ENCODE assay signal across 16 cellular contexts in genomic region chr22:28793976-28794584, GRCh38. TPM values are rescaled to one million over a fixed set of nuclear protein-coding genes. Genes with fewer than 3 reads are reported as not detected.
DNase-seq lines count a peak whose midpoint lies in the region; ATAC-seq, FAIRE-seq and TF ChIP-seq lines count a peak whose summit lies in the region.
"Had no signal": no experiment of that assay in that cellular context is flagged by ENCODE, and none has a peak within 500 bp of the region (broad histone marks: within the 10 kb centered on the region; RNA-seq: fewer than 3 reads in every experiment).

No MANE protein-coding gene starts in this region.

- intact Hi-C loops in activated naive CD4-positive, alpha-beta T cell treated with anti-CD3 and anti-CD28 coated beads for 36 hours (cut with micrococcal nuclease) = no loop called here
- intact Hi-C loops in pancreas (cut with DNase I) = no loop called here

- H3K9me2 ChIP-seq in Karpas-422 (replicated peaks; ENCODE audit: insufficient read depth, low read length) = no peaks in the 10 kb centered on the region

- H3K4me1 ChIP-seq in Karpas-422 (ENCODE audit: low read length) (peaks cover 36% of the 10 kb centered on the region), pancreas (peaks cover 0 to 21% (median 0%) of the 10 kb centered on the region in 3 donors)

- H3K27me3 ChIP-seq in Karpas-422 (ENCODE audit: low read length) (no peaks in the 10 kb centered on the region), pancreas (no peaks in the 10 kb centered on the region)

- CTCF ChIA-PET in activated naive CD4-positive, alpha-beta T cell treated with anti-CD3 and anti-CD28 coated beads for 36 hours (lab: Charles Lee) = interaction anchor here (0.6 to 1.4 kb wide), 5 partner anchors 11 to 30 kb away, joined by 3 to 7 read pairs (median 3); no protein-coding TSS in a partner anchor

- 33 to 37% methylated on average over 4 of the region's 4 CpGs for WGBS in pancreas, 2 donors

- H3K9me3 Mint-ChIP-seq in activated naive CD4-positive, alpha-beta T cell treated with anti-CD3 and anti-CD28 coated beads for 36 hours = no peaks in the 10 kb centered on the region
- H3K9me3 Mint-ChIP-seq in activated naive CD4-positive, alpha-beta T cell treated with anti-CD3 and anti-CD28 coated beads, Interleukin-2, amount 50 U/mL, for 72 hours = no peaks in the 10 kb centered on the region
- H3K9me3 Mint-ChIP-seq in central memory CD8-positive, alpha-beta T cell = no peaks in the 10 kb centered on the region
- H3K9me3 Mint-ChIP-seq: neural crest cell had no signal

- H3K36me3 ChIP-seq in Karpas-422 (ENCODE audit: insufficient read depth, low read length) (peaks cover 44% of the 10 kb centered on the region), pancreas (peaks cover 0 to 53% (median 44%) of the 10 kb centered on the region in 3 donors)

- no peak overlapping the region for H2AFZ ChIP-seq in Karpas-422 (ENCODE audit: low read length)

- no peak for ATAC-seq in activated naive CD4-positive, alpha-beta T cell treated with anti-CD3 and anti-CD28 coated beads, Interleukin-2, amount 50 U/mL, for 72 hours
- no peak for ATAC-seq in central memory CD8-positive, alpha-beta T cell (replicated peaks; ENCODE audit: extremely low read depth, poor library complexity, severe bottlenecking)
- ATAC-seq in pancreas = peak in 2 of 4 donors; percentile 2 to 6
- no peak for ATAC-seq in GM21723 (IDR thresholded peaks at IDR 0.05; ENCODE audit: unreplicated experiment)
- ATAC-seq: lower lobe of right lung had no signal

- DNase-seq in activated naive CD4-positive, alpha-beta T cell treated with anti-CD3 and anti-CD28 coated beads for 36 hours = no peak
- DNase-seq in activated naive CD4-positive, alpha-beta T cell treated with anti-CD3 and anti-CD28 coated beads, Interleukin-2, amount 50 U/mL, for 72 hours (ENCODE audit: low spot score in 2 of 2) = no peak
- DNase-seq in Karpas-422 (no peak), pancreas (no peak), D341Med (ENCODE audit: low spot score) (no peak), NCI-H69 (lab: John Stamatoyannopoulos, UW) (no peak)
- no peak for DNase-seq in central memory CD8-positive, alpha-beta T cell (ENCODE audit: low spot score in 2 of 2)
- DNase-seq: activated naive CD4-positive, alpha-beta T cell treated with Interleukin-2 at 50 U/mL for 16 hours; central memory CD4-positive, alpha-beta T cell; lower lobe of right lung; NCI-H1694 treated with DMSO at 0.1 percent for 48 hours; NCI-H446 treated with DMSO at 0.1 percent for 48 hours; retina had no signal

- H3K36me3 Mint-ChIP-seq in activated naive CD4-positive, alpha-beta T cell treated with anti-CD3 and anti-CD28 coated beads for 36 hours (ENCODE audit: low read depth) = peaks cover 54% of the 10 kb centered on the region
- peaks cover 24 to 45% of the 10 kb centered on the region in 2 donors for H3K36me3 Mint-ChIP-seq in activated naive CD4-positive, alpha-beta T cell treated with anti-CD3 and anti-CD28 coated beads, Interleukin-2, amount 50 U/mL, for 72 hours
- H3K36me3 Mint-ChIP-seq in central memory CD8-positive, alpha-beta T cell (ENCODE audit: insufficient read depth) = peaks cover 57% of the 10 kb centered on the region

- H3K27ac ChIP-seq in Karpas-422 (ENCODE audit: low read length) (peak overlapping the region; percentile 21), pancreas (peak overlapping the region in 2 of 4 donors; percentile 97 to 99)
- H3K27ac ChIP-seq: lower lobe of right lung had no signal

- no peak overlapping the region for H3K4me3 ChIP-seq in Karpas-422 (ENCODE audit: low read length)
- H3K4me3 ChIP-seq in pancreas = peak overlapping the region in 3 of 4 donors; percentile 6 to 93 (median 82)
- H3K4me3 ChIP-seq: lower lobe of right lung had no signal

- peaks cover 60% of the 10 kb centered on the region for H3K4me1 Mint-ChIP-seq in activated naive CD4-positive, alpha-beta T cell treated with anti-CD3 and anti-CD28 coated beads for 36 hours (ENCODE audit: low read depth)
- peaks cover 71% of the 10 kb centered on the region for H3K4me1 Mint-ChIP-seq in central memory CD8-positive, alpha-beta T cell

- no peaks in the 10 kb centered on the region for H4K20me1 ChIP-seq in Karpas-422 (ENCODE audit: insufficient read depth, low read depth, low read length)

- H3K4me3 Mint-ChIP-seq in activated naive CD4-positive, alpha-beta T cell treated with anti-CD3 and anti-CD28 coated beads for 36 hours = no peak overlapping the region
- H3K4me3 Mint-ChIP-seq in central memory CD8-positive, alpha-beta T cell = no peak overlapping the region
- H3K4me3 Mint-ChIP-seq: neural crest cell had no signal

- H3K27ac Mint-ChIP-seq in activated naive CD4-positive, alpha-beta T cell treated with anti-CD3 and anti-CD28 coated beads for 36 hours = peak overlapping the region; percentile 17
- H3K27ac Mint-ChIP-seq in activated naive CD4-positive, alpha-beta T cell treated with anti-CD3 and anti-CD28 coated beads, Interleukin-2, amount 50 U/mL, for 72 hours = no peak overlapping the region
- peak overlapping the region; percentile 38 for H3K27ac Mint-ChIP-seq in central memory CD8-positive, alpha-beta T cell (ENCODE audit: low read depth)

- H3K9me3 ChIP-seq in Karpas-422 (ENCODE audit: low read length) = no peaks in the 10 kb centered on the region
- H3K9me3 ChIP-seq in pancreas = no peaks in the 10 kb centered on the region
- H3K9me3 ChIP-seq: lower lobe of right lung had no signal

- peaks cover 39% of the 10 kb centered on the region for H3K79me2 ChIP-seq in Karpas-422 (ENCODE audit: low read length)

- H3K27me3 Mint-ChIP-seq in activated naive CD4-positive, alpha-beta T cell treated with anti-CD3 and anti-CD28 coated beads for 36 hours (ENCODE audit: low read depth) = no peaks in the 10 kb centered on the region
- H3K27me3 Mint-ChIP-seq in central memory CD8-positive, alpha-beta T cell = no peaks in the 10 kb centered on the region

- no peak overlapping the region for H3K9ac ChIP-seq in Karpas-422 (ENCODE audit: low read length)

- no peak overlapping the region for H3K4me2 ChIP-seq in Karpas-422 (ENCODE audit: low read depth, low read length, poor library complexity, severe bottlenecking)

- no peak for TF ChIP-seq CTCF in pancreas (IDR thresholded peaks at IDR 0.05)

- FAIRE-seq in pancreas (lab: Jason Lieb, UNC) = no peak
- FAIRE-seq: frontal cortex had no signal

RNA-seq across cellular contexts. Expression of gene XBP1, which starts 6.3 kb away (rescaled TPM):
- total RNA-seq in activated naive CD4-positive, alpha-beta T cell treated with anti-CD3 and anti-CD28 coated beads for 36 hours = 100 to 1,000 TPM; 106 to 108 TPM
- 10 to 100 TPM; 62.7 to 91.8 TPM for total RNA-seq in activated naive CD4-positive, alpha-beta T cell treated with anti-CD3 and anti-CD28 coated beads, Interleukin-2, amount 50 U/mL, for 72 hours
- 121 and 187 TPM in 2 replicates for total RNA-seq in Karpas-422 (2014; rRNA removed; shearing (Covaris generic); ENCODE audit: low replicate concordance)
- 100 to 1,000 TPM; 505 to 974 (median 718) TPM for total RNA-seq in pancreas
- 100 to 1,000 TPM; 178 to 250 TPM for polyA plus RNA-seq in pancreas

RNA-seq across cellular contexts. Expression of gene CCDC117, which starts 21.6 kb away (rescaled TPM):
- 10 to 100 TPM; 28.2 to 28.6 TPM for total RNA-seq in activated naive CD4-positive, alpha-beta T cell treated with anti-CD3 and anti-CD28 coated beads for 36 hours
- total RNA-seq in activated naive CD4-positive, alpha-beta T cell treated with anti-CD3 and anti-CD28 coated beads, Interleukin-2, amount 50 U/mL, for 72 hours = 10 to 100 TPM; 26.8 to 31.5 TPM
- 17.4 and 26.1 TPM in 2 replicates for total RNA-seq in Karpas-422 (2014; rRNA removed; shearing (Covaris generic); ENCODE audit: low replicate concordance)
- total RNA-seq in pancreas = 10 to 100 TPM in 3 of 6 donors, 1 to 10 TPM in 3; 7.8 to 15.7 (median 10.0) TPM
- polyA plus RNA-seq in pancreas = 1 to 10 TPM; 5.1 to 5.3 TPM

RNA-seq across cellular contexts. Expression of gene HSCB, which starts 52.2 kb away (rescaled TPM):
- 10 to 100 TPM; 12.7 to 13.3 TPM for total RNA-seq in activated naive CD4-positive, alpha-beta T cell treated with anti-CD3 and anti-CD28 coated beads for 36 hours
- 10 to 100 TPM; 19.6 to 20.4 TPM for total RNA-seq in activated naive CD4-positive, alpha-beta T cell treated with anti-CD3 and anti-CD28 coated beads, Interleukin-2, amount 50 U/mL, for 72 hours
- 20.7 and 24.1 TPM in 2 replicates for total RNA-seq in Karpas-422 (2014; rRNA removed; shearing (Covaris generic); ENCODE audit: low replicate concordance)
- 1 to 10 TPM; 7.0 to 9.3 (median 7.8) TPM for total RNA-seq in pancreas
- 10 to 100 TPM; 14.1 to 17.7 TPM for polyA plus RNA-seq in pancreas

RNA-seq across cellular contexts. Expression of gene CHEK2, which starts 52.5 kb away (rescaled TPM):
- total RNA-seq in activated naive CD4-positive, alpha-beta T cell treated with anti-CD3 and anti-CD28 coated beads for 36 hours = 10 to 100 TPM; 47.8 to 52.6 TPM
- total RNA-seq in activated naive CD4-positive, alpha-beta T cell treated with anti-CD3 and anti-CD28 coated beads, Interleukin-2, amount 50 U/mL, for 72 hours = 10 to 100 TPM; 28.7 to 51.2 TPM
- 31.7 and 36.2 TPM in 2 replicates for total RNA-seq in Karpas-422 (2014; rRNA removed; shearing (Covaris generic); ENCODE audit: low replicate concordance)
- total RNA-seq in pancreas = 1 to 10 TPM in 5 of 6 donors, under 1 TPM in 1; 0.83 to 4.6 (median 2.3) TPM
- polyA plus RNA-seq in pancreas = 1 to 10 TPM; 3.2 to 4.0 TPM

Comparison
In these comparisons a context has a peak if more than half of its experiments do, and no peak if none do; other contexts are left out.
1. H3K27ac Mint-ChIP-seq: peak in activated naive CD4-positive, alpha-beta T cell treated with anti-CD3 and anti-CD28 coated beads for 36 hours (single experiment) and central memory CD8-positive, alpha-beta T cell (single experiment); none in activated naive CD4-positive, alpha-beta T cell treated with anti-CD3 and anti-CD28 coated beads, Interleukin-2, amount 50 U/mL, for 72 hours (0 of 2).